Comparison of ENCODE assay signal across 16 cellular contexts in genomic region chr13:109804654-109805053, GRCh38. TPM values are rescaled to one million over a fixed set of nuclear protein-coding genes. Genes with fewer than 3 reads are reported as not detected.
DNase-seq lines count a peak whose midpoint lies in the region; ATAC-seq, FAIRE-seq and TF ChIP-seq lines count a peak whose summit lies in the region.
"Had no signal": no experiment of that assay in that cellular context is flagged by ENCODE, and none has a peak within 500 bp of the region (broad histone marks: within the 10 kb centered on the region; RNA-seq: fewer than 3 reads in every experiment).

No MANE protein-coding gene starts in this region.

- H4K20me1 ChIP-seq in HCT116 (ENCODE audit: insufficient read depth) (no peaks in the 10 kb centered on the region), H9 (ENCODE audit: control insufficient read depth, insufficient read depth, insufficient read length) (no peaks in the 10 kb centered on the region)
- H4K20me1 ChIP-seq: BLaER1 had no signal

- no peak for ATAC-seq in HCT116

- H2AK5ac ChIP-seq in neuronal stem cell (ENCODE audit: low read depth, low read length) (no peak overlapping the region), H9 (ENCODE audit: insufficient read length, low read length) (no peak overlapping the region)

- H2BK20ac ChIP-seq in H9 (ENCODE audit: low read depth, low read length, poor library complexity, severe bottlenecking), result no peak overlapping the region

- H3K9me2 ChIP-seq in HCT116 (ENCODE audit: insufficient read depth), result no peaks in the 10 kb centered on the region

- no peaks in the 10 kb centered on the region for H3K79me1 ChIP-seq in neuronal stem cell (ENCODE audit: low read depth, low read length)
- no peaks in the 10 kb centered on the region for H3K79me1 ChIP-seq in H9 (ENCODE audit: insufficient read depth, low read depth, low read length, poor library complexity, severe bottlenecking)

- H3K9me3 Mint-ChIP-seq in H9, result no peaks in the 10 kb centered on the region

- H3K4ac ChIP-seq in neuronal stem cell (ENCODE audit: low read length) (no peak overlapping the region), H9 (ENCODE audit: low read depth, low read length) (no peak overlapping the region)

- H3T11ph ChIP-seq in H9 (ENCODE audit: low read length), result no peak overlapping the region

- H3K23ac ChIP-seq in neuronal stem cell (ENCODE audit: low read depth, low read length, poor library complexity) (no peak overlapping the region), H9 (ENCODE audit: insufficient read length, low read depth, low read length) (no peak overlapping the region)

- H4K91ac ChIP-seq in neuronal stem cell (ENCODE audit: low read depth, low read length, poor library complexity) (no peak overlapping the region), H9 (ENCODE audit: insufficient read length, low read depth, low read length) (no peak overlapping the region)

- RAD21 ChIA-PET in HCT116 (lab: Charles Lee; ENCODE audit: low non-redundant PET in 1 of 2, low total read pairs in 2 of 2, uncharacterized antibody in 2 of 2, unreplicated experiment in 2 of 2), result no interaction called here

- H2BK15ac ChIP-seq in neuronal stem cell (ENCODE audit: low read length) (no peak overlapping the region), H9 (ENCODE audit: low read depth, low read length) (no peak overlapping the region)

- intact Hi-C loops in HCT116 (cut with micrococcal nuclease), result no loop called here

- H2BK120ac ChIP-seq in neuronal stem cell (ENCODE audit: low read depth, low read length), result no peak overlapping the region
- H2BK120ac ChIP-seq in H9 (ENCODE audit: low read depth, low read length, poor library complexity, severe bottlenecking), result no peak overlapping the region

- H2BK5ac ChIP-seq in neuronal stem cell (ENCODE audit: low read length) (no peak overlapping the region), H9 (ENCODE audit: insufficient read length, low read length) (no peak overlapping the region)

- H4K5ac ChIP-seq in H9 (ENCODE audit: insufficient read length, low read depth, low read length), result no peak overlapping the region

- H3K4me2 ChIP-seq in HCT116 (ENCODE audit: low read length) (no peak overlapping the region), neuronal stem cell (ENCODE audit: insufficient read depth, low read length, poor library complexity, severe bottlenecking) (no peak overlapping the region), H9 (ENCODE audit: insufficient read depth, insufficient read length, low read length) (no peak overlapping the region)
- H3K4me2 ChIP-seq: BLaER1 had no signal

- H2AFZ ChIP-seq in HCT116 (ENCODE audit: low read depth, low read length, poor library complexity, severe bottlenecking) (no peak overlapping the region), neuronal stem cell (ENCODE audit: low read length) (no peak overlapping the region), H9 (ENCODE audit: low read length) (no peak overlapping the region)

- H3K4me3 ChIP-seq in HCT116 (replicated peaks in 1 of 2; ENCODE audit: low read depth in 1 of 2, low read length in 2 of 2) (no peak overlapping the region), bronchial epithelial cell (ENCODE audit: low read depth, low read length) (no peak overlapping the region), neuronal stem cell (ENCODE audit: low read length in 2 of 2) (no peak overlapping the region)
- H3K4me3 ChIP-seq: BLaER1, Peyer's patch had no signal

- CTCF ChIA-PET in HCT116 (lab: Charles Lee), result no interaction called here

- peak; percentile 7 for FAIRE-seq in bronchial epithelial cell (lab: Jason Lieb, UNC)
- FAIRE-seq: H1 had no signal

- H3K23me2 ChIP-seq in H9 (ENCODE audit: insufficient read length, low read depth, low read length, poor library complexity, severe bottlenecking), result no peaks in the 10 kb centered on the region

- no peaks in the 10 kb centered on the region for H3K27me3 Mint-ChIP-seq in H9 (ENCODE audit: low read depth)

- H3K4me3 Mint-ChIP-seq in H9, result no peak overlapping the region
- H3K4me3 Mint-ChIP-seq: CD8-positive, alpha-beta memory T cell had no signal

- TF ChIP-seq POLR2A in HCT116 (IDR thresholded peaks at IDR 0.05; ENCODE audit: borderline replicate concordance, extremely low read depth, insufficient read depth, insufficient read length), result no peak

- no peaks in the 10 kb centered on the region for H3K4me1 ChIP-seq in HCT116 (ENCODE audit: control insufficient read depth in 1 of 2, insufficient read depth in 2 of 2, low read length in 2 of 2)
- peaks cover 0 to 1% of the 10 kb centered on the region in 2 donors for H3K4me1 ChIP-seq in neuronal stem cell (ENCODE audit: control insufficient read depth in 2 of 2, insufficient read depth in 1 of 2, low read depth in 1 of 2, low read length in 2 of 2)
- H3K4me1 ChIP-seq in H9 (ENCODE audit: insufficient read depth, low read length), result no peaks in the 10 kb centered on the region
- H3K4me1 ChIP-seq: BLaER1, Peyer's patch had no signal

- H3K14ac ChIP-seq in neuronal stem cell (ENCODE audit: low read length) (peak overlapping the region; percentile 31), H9 (ENCODE audit: insufficient read depth, low read length) (no peak overlapping the region)

- no peaks in the 10 kb centered on the region for H3K36me3 Mint-ChIP-seq in H9 (ENCODE audit: insufficient read depth in 1 of 3, low read depth in 3 of 3)
- H3K36me3 Mint-ChIP-seq: CD8-positive, alpha-beta memory T cell had no signal

- H3K56ac ChIP-seq in H9 (ENCODE audit: insufficient read length, low read depth, low read length), result no peak overlapping the region

- no peaks in the 10 kb centered on the region for H3K79me2 ChIP-seq in HCT116 (ENCODE audit: insufficient read depth, low read length)
- no peaks in the 10 kb centered on the region for H3K79me2 ChIP-seq in H9 (ENCODE audit: insufficient read depth, low read length)

- no TSS peak for BruUV-seq in HCT116 (replicated peaks; lab: Mats Ljungman, UMichigan)

- no peak overlapping the region for H3K18ac ChIP-seq in neuronal stem cell (ENCODE audit: low read length)
- no peak overlapping the region for H3K18ac ChIP-seq in H9 (ENCODE audit: insufficient read length, low read depth, low read length)

- WGBS in neuronal stem cell (ENCODE audit: extremely low coverage in 2 of 2, insufficient read length in 2 of 2, insufficient replicate concordance in 1 of 2), 2 donors, result no CpG with 5 or more reads among the region's 9 CpGs
- WGBS in H9 (ENCODE audit: extremely low coverage, insufficient read length, low lambda C conversion rate), result no CpG with 5 or more reads among the region's 9 CpGs

- no peak overlapping the region for H2BK12ac ChIP-seq in neuronal stem cell (ENCODE audit: low read length)
- H2BK12ac ChIP-seq in H9 (ENCODE audit: insufficient read length, low read depth, low read length), result no peak overlapping the region

- no peak overlapping the region for H3K27ac Mint-ChIP-seq in H9
- H3K27ac Mint-ChIP-seq: CD8-positive, alpha-beta memory T cell had no signal

- TF ChIP-seq CTCF in HCT116 (IDR thresholded peaks at IDR 0.05 in 2 of 3, conservative IDR thresholded peaks at IDR 0.05 in 1 of 3; ENCODE audit: borderline replicate concordance in 1 of 3, insufficient read depth in 1 of 3, low read depth in 2 of 3, low read length in 2 of 3) (no peak), bronchial epithelial cell (IDR thresholded peaks at IDR 0.05; ENCODE audit: insufficient read depth, low read length, severe bottlenecking) (no peak), H9 (conservative IDR thresholded peaks at IDR 0.05) (no peak)

- H3K9ac ChIP-seq in HCT116 (ENCODE audit: low read length) (no peak overlapping the region), neuronal stem cell (ENCODE audit: low read depth, low read length, poor library complexity) (no peak overlapping the region), H9 (ENCODE audit: extremely low read depth, insufficient read length, low read length) (no peak overlapping the region)
- H3K9ac ChIP-seq: BLaER1 had no signal

- no peak overlapping the region for H4K8ac ChIP-seq in neuronal stem cell (ENCODE audit: low read depth, low read length)
- H4K8ac ChIP-seq in H9 (replicated peaks; ENCODE audit: insufficient read length, low read depth, low read length), result no peak overlapping the region

- no peaks in the 10 kb centered on the region for H3K27me3 ChIP-seq in HCT116 (ENCODE audit: insufficient read depth, low read length)
- H3K27me3 ChIP-seq in bronchial epithelial cell (ENCODE audit: control insufficient read depth, insufficient read depth, low read length), result no peaks in the 10 kb centered on the region
- peaks cover 0 to 3% (median 0%) of the 10 kb centered on the region in 3 experiments for H3K27me3 ChIP-seq in neuronal stem cell (ENCODE audit: control insufficient read depth in 3 of 3, insufficient read depth in 3 of 3, low read depth in 1 of 3, low read length in 3 of 3)
- no peaks in the 10 kb centered on the region for H3K27me3 ChIP-seq in H9 (ENCODE audit: insufficient read depth, low read length)
- H3K27me3 ChIP-seq: BLaER1, Peyer's patch had no signal

- DNase-seq in HCT116 (ENCODE audit: low read depth, low spot score) (no peak), OCI-M1 (lab: John Stamatoyannopoulos, UW) (peak; percentile 14), bronchial epithelial cell (ENCODE audit: low read depth) (no peak), neuronal stem cell (ENCODE audit: low spot score) (no peak), HUDEP-2 (lab: John Stamatoyannopoulos, UW; ENCODE audit: unreplicated experiment in 76 of 76) (no peak), H9 (no peak), NCI-H2171 (lab: John Stamatoyannopoulos, UW) (no peak)
- DNase-seq: CD8-positive, alpha-beta memory T cell; MV-4-11; NCI-H146; NCI-H345; NCI-H69; Peyer's patch; SHP77 had no signal

- no peaks in the 10 kb centered on the region for H3K9me3 ChIP-seq in HCT116 (ENCODE audit: control insufficient read depth in 1 of 2, insufficient read depth in 1 of 2, low read depth in 1 of 2, low read length in 2 of 2)
- no peaks in the 10 kb centered on the region for H3K9me3 ChIP-seq in neuronal stem cell (replicated peaks in 1 of 2; ENCODE audit: control insufficient read depth in 2 of 2, insufficient read depth in 1 of 2, low read depth in 1 of 2, low read length in 2 of 2)
- H3K9me3 ChIP-seq in H9 (ENCODE audit: control insufficient read depth, low read depth, low read length), result no peaks in the 10 kb centered on the region
- H3K9me3 ChIP-seq: BLaER1, Peyer's patch had no signal

- H3K27ac ChIP-seq in HCT116 (ENCODE audit: low read depth, low read length) (no peak overlapping the region), neuronal stem cell (replicated peaks; ENCODE audit: low read length) (no peak overlapping the region), H9 (ENCODE audit: insufficient read length, low read depth, low read length) (no peak overlapping the region)
- H3K27ac ChIP-seq: BLaER1, Peyer's patch had no signal

- no peaks in the 10 kb centered on the region for H3K36me3 ChIP-seq in HCT116 (ENCODE audit: control insufficient read depth in 1 of 2, insufficient read depth in 2 of 2, low read length in 2 of 2)
- no peaks in the 10 kb centered on the region for H3K36me3 ChIP-seq in bronchial epithelial cell (ENCODE audit: control insufficient read depth, insufficient read depth, low read length)
- peaks cover 0 to 2% of the 10 kb centered on the region in 2 donors for H3K36me3 ChIP-seq in neuronal stem cell (replicated peaks in 1 of 2; ENCODE audit: control insufficient read depth in 2 of 2, insufficient read depth in 2 of 2, low read length in 2 of 2)
- H3K36me3 ChIP-seq: BLaER1, Peyer's patch had no signal

- POLR2A ChIA-PET in HCT116 (lab: Charles Lee), result no interaction called here

- no peaks in the 10 kb centered on the region for H3K4me1 Mint-ChIP-seq in H9
- H3K4me1 Mint-ChIP-seq: CD8-positive, alpha-beta memory T cell had no signal

- no peak for TF ChIP-seq RAD21 in HCT116 (IDR thresholded peaks at IDR 0.05; ENCODE audit: low read depth)

RNA-seq across cellular contexts. Expression of gene IRS2, which starts 18.3 kb away (rescaled TPM):
- total RNA-seq in HCT116 (2021; ENCODE audit: unreplicated experiment) (9.2 TPM), bronchial epithelial cell (3.1 and 6.8 TPM in 2 replicates), H9 (2021) (10.0 and 10.1 TPM in 2 replicates)
- 4.4 and 6.0 TPM in 2 replicates for polyA plus RNA-seq in HCT116 (2012)
- 18.1 TPM for polyA plus RNA-seq in neuronal stem cell (2013, experiment 1 of 2)
- 18.9 TPM for polyA plus RNA-seq in neuronal stem cell (2013, experiment 2 of 2)
